Comparison of ENCODE assay signal across 24 cellular contexts in genomic region chr2:115596659-115597375, GRCh38.
"Had no signal": no experiment of that assay in that cellular context is flagged by ENCODE, and none has a peak within 500 bp of the region (broad histone marks: within the 10 kb centered on the region; RNA-seq: fewer than 3 reads in every experiment).

No MANE protein-coding gene starts in this region.

- FAIRE-seq: islet of Langerhans had no signal

- H3K27ac Mint-ChIP-seq: activated CD4-positive, alpha-beta T cell treated with anti-CD3 and anti-CD28 coated beads, Interleukin-2, amount 10 ng/mL, durations not matched to agents 7 days and 5 days; activated naive CD4-positive, alpha-beta T cell treated with anti-CD3 and anti-CD28 coated beads, Interleukin-2, amount 10 ng/mL, durations not matched to agents 7 days and 5 days; nephron; T-helper 1 cell treated with Interleukin-12 subunit alpha and Interleukin-12 subunit beta and Interleukin-4 antibody, amounts not matched to agents 30 μg/mL and 1 μg/mL, for 36 hours had no signal

- H3K4me1 Mint-ChIP-seq: activated CD4-positive, alpha-beta T cell treated with anti-CD3 and anti-CD28 coated beads, Interleukin-2, amount 10 ng/mL, durations not matched to agents 7 days and 5 days; activated naive CD4-positive, alpha-beta T cell treated with anti-CD3 and anti-CD28 coated beads, Interleukin-2, amount 10 ng/mL, durations not matched to agents 7 days and 5 days; central memory CD8-positive, alpha-beta T cell; nephron had no signal

- ATAC-seq: activated CD4-positive, CD25-positive, alpha-beta regulatory T cell treated with anti-CD3 and anti-CD28 coated beads, Interleukin-2, amount 50 U/mL, for 24 hours; foreskin keratinocyte; left colon had no signal

- H3K9me3 ChIP-seq: ascending aorta, colonic mucosa, thyroid gland had no signal

- H3K4me3 Mint-ChIP-seq: activated CD4-positive, alpha-beta T cell treated with anti-CD3 and anti-CD28 coated beads, Interleukin-2, amount 10 ng/mL, durations not matched to agents 7 days and 5 days; activated naive CD4-positive, alpha-beta T cell treated with anti-CD3 and anti-CD28 coated beads, Interleukin-2, amount 10 ng/mL, durations not matched to agents 7 days and 5 days; central memory CD8-positive, alpha-beta T cell; nephron; T-helper 1 cell treated with Interleukin-12 subunit alpha and Interleukin-12 subunit beta and Interleukin-4 antibody, amounts not matched to agents 30 μg/mL and 1 μg/mL, for 36 hours had no signal

- H3K27me3 Mint-ChIP-seq: activated CD4-positive, alpha-beta T cell treated with anti-CD3 and anti-CD28 coated beads, Interleukin-2, amount 10 ng/mL, durations not matched to agents 7 days and 5 days; activated naive CD4-positive, alpha-beta T cell treated with anti-CD3 and anti-CD28 coated beads, Interleukin-2, amount 10 ng/mL, durations not matched to agents 7 days and 5 days; central memory CD8-positive, alpha-beta T cell had no signal

- H3K36me3 ChIP-seq: ascending aorta, colonic mucosa, thyroid gland had no signal

- H3K27ac ChIP-seq: ascending aorta, colonic mucosa, foreskin keratinocyte, thyroid gland had no signal

- DNase-seq: activated CD4-positive, alpha-beta T cell treated with anti-CD3 and anti-CD28 coated beads, Interleukin-2, amount 10 ng/mL, durations not matched to agents 7 days and 5 days; activated CD8-positive, alpha-beta memory T cell treated with anti-CD3 and anti-CD28 coated beads for 24 hours; activated CD8-positive, alpha-beta memory T cell treated with anti-CD3 and anti-CD28 coated beads, Interleukin-2, amount 50 U/mL, for 48 hours; activated effector memory CD4-positive, alpha-beta T cell treated with Interleukin-2 at 50 U/mL for 16 hours; activated naive CD4-positive, alpha-beta T cell treated with anti-CD3 and anti-CD28 coated beads, Interleukin-2, amount 10 ng/mL, durations not matched to agents 7 days and 5 days; activated T-cell treated with anti-CD3 and anti-CD28 coated beads, Interleukin-2, amount 50 U/mL, for 48 hours; colonic mucosa; foreskin keratinocyte; hippocampal formation; left colon; midbrain; nucleus accumbens; stimulated activated CD4-positive, alpha-beta T cell treated with anti-CD3 and anti-CD28 coated beads, Interleukin-12 subunit alpha, Interleukin-12 subunit beta, amount 100 ng/mL, for 4 hours; stimulated activated CD4-positive, alpha-beta T cell treated with anti-CD3 and anti-CD28 coated beads, Interleukin-1b, Interleukin-23, amount 100 ng/mL, for 48 hours; stimulated activated CD8-positive, alpha-beta memory T cell treated with anti-CD3 and anti-CD28 coated beads, Interleukin-4, amount 100 ng/mL, for 48 hours; stimulated activated naive CD4-positive, alpha-beta T cell treated with Interleukin-2 at 50 U/mL for 16 hours; thyroid gland had no signal

- H3K36me3 Mint-ChIP-seq: activated naive CD4-positive, alpha-beta T cell treated with anti-CD3 and anti-CD28 coated beads, Interleukin-2, amount 10 ng/mL, durations not matched to agents 7 days and 5 days had no signal

- H3K4me1 ChIP-seq: ascending aorta, colonic mucosa, foreskin keratinocyte, thyroid gland had no signal

- H3K4me3 ChIP-seq: ascending aorta, colonic mucosa, lung, thyroid gland had no signal

- H3K27me3 ChIP-seq: ascending aorta, colonic mucosa, foreskin keratinocyte, thyroid gland had no signal
